In the genomic region with DNA sequence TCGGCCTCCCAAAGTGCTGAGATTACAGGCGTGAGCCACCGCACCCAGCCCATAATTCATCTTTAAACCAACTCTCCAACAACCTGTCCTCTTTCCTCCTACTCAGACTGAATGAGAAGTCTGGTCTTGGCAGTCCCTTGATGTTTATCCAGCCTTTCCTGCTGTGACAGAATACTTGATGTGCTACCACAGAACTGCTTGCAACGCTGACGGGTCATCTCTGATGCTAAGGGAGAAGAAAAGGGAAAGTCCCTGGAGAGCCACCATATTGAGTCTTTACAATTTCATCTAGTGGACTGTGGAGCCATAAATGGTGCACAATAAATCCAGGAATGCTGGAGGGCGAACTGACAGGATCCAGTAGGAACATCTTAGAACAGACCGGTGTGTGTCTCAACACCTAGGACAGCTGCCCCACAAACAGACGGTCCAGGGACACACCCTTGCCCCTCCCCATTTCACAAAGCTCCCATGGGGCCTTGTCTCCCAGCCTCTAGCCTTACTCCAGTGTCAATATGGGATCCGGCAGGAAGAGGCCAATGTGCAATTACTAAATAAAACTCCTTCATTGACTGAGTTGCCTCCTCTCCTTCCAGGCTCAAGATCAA, we compare ENCODE assay signal across 22 cellular contexts. TPM values are rescaled to one million over a fixed set of nuclear protein-coding genes. Genes with fewer than 3 reads are reported as not detected.
A peak's percentile ranks its signal among the peaks of the same experiment; 100 is the strongest.
DNase-seq lines count a peak whose midpoint lies in the region; ATAC-seq lines count a peak whose summit lies in the region.
"Had no signal": no experiment of that assay in that cellular context is flagged by ENCODE, and none has a peak within 500 bp of the region (broad histone marks: within the 10 kb centered on the region; RNA-seq: fewer than 3 reads in every experiment).

No MANE protein-coding gene starts in this region.

- no peaks in the 10 kb centered on the region for H3K27me3 Mint-ChIP-seq in activated naive CD8-positive, alpha-beta T cell
- no peaks in the 10 kb centered on the region for H3K27me3 Mint-ChIP-seq in activated naive CD8-positive, alpha-beta T cell treated with anti-CD3 and anti-CD28 coated beads for 36 hours
- peaks cover 9 to 21% (median 14%) of the 10 kb centered on the region in 3 donors for H3K27me3 Mint-ChIP-seq in immature natural killer cell (ENCODE audit: low read depth in 3 of 3)
- H3K27me3 Mint-ChIP-seq in activated CD4-positive, alpha-beta memory T cell treated with anti-CD3 and anti-CD28 coated beads for 36 hours: no peaks in the 10 kb centered on the region

- POLR2A ChIA-PET in activated CD4-positive, alpha-beta memory T cell treated with anti-CD3 and anti-CD28 coated beads for 36 hours (lab: Charles Lee): no interaction called here

- peaks cover 6% of the 10 kb centered on the region for H3K36me3 Mint-ChIP-seq in activated naive CD8-positive, alpha-beta T cell
- peaks cover 45% of the 10 kb centered on the region for H3K36me3 Mint-ChIP-seq in activated naive CD8-positive, alpha-beta T cell treated with anti-CD3 and anti-CD28 coated beads for 36 hours
- peaks cover 0 to 5% (median 0%) of the 10 kb centered on the region in 3 donors for H3K36me3 Mint-ChIP-seq in immature natural killer cell
- H3K36me3 Mint-ChIP-seq in stimulated activated effector memory CD8-positive, alpha-beta T cell treated with anti-CD3 and anti-CD28 coated beads, Interleukin-12 subunit alpha, Interleukin-12 subunit beta, amount 100 ng/mL, for 72 hours: peaks cover 5% of the 10 kb centered on the region
- H3K36me3 Mint-ChIP-seq in activated CD4-positive, alpha-beta memory T cell treated with anti-CD3 and anti-CD28 coated beads for 36 hours: peaks cover 15% of the 10 kb centered on the region

- no peak overlapping the region for H3K4me3 Mint-ChIP-seq in activated naive CD8-positive, alpha-beta T cell
- no peak overlapping the region for H3K4me3 Mint-ChIP-seq in activated naive CD8-positive, alpha-beta T cell treated with anti-CD3 and anti-CD28 coated beads for 36 hours
- peak overlapping the region in 4 of 5 donors; percentile 23 to 71 (median 38) for H3K4me3 Mint-ChIP-seq in immature natural killer cell
- H3K4me3 Mint-ChIP-seq in stimulated activated effector memory CD8-positive, alpha-beta T cell treated with anti-CD3 and anti-CD28 coated beads, Interleukin-12 subunit alpha, Interleukin-12 subunit beta, amount 100 ng/mL, for 72 hours: no peak overlapping the region
- H3K4me3 Mint-ChIP-seq in activated CD4-positive, alpha-beta memory T cell treated with anti-CD3 and anti-CD28 coated beads for 36 hours: no peak overlapping the region
- H3K4me3 Mint-ChIP-seq: neural crest cell had no signal

- H3K9me3 Mint-ChIP-seq in activated naive CD8-positive, alpha-beta T cell (ENCODE audit: low read depth): peaks cover 4% of the 10 kb centered on the region
- H3K9me3 Mint-ChIP-seq in activated naive CD8-positive, alpha-beta T cell treated with anti-CD3 and anti-CD28 coated beads for 36 hours: peaks cover 11% of the 10 kb centered on the region
- no peaks in the 10 kb centered on the region for H3K9me3 Mint-ChIP-seq in immature natural killer cell
- no peaks in the 10 kb centered on the region for H3K9me3 Mint-ChIP-seq in stimulated activated effector memory CD8-positive, alpha-beta T cell treated with anti-CD3 and anti-CD28 coated beads, Interleukin-12 subunit alpha, Interleukin-12 subunit beta, amount 100 ng/mL, for 72 hours
- peaks cover 2% of the 10 kb centered on the region for H3K9me3 Mint-ChIP-seq in activated CD4-positive, alpha-beta memory T cell treated with anti-CD3 and anti-CD28 coated beads for 36 hours
- H3K9me3 Mint-ChIP-seq: neural crest cell had no signal

- peaks cover 73% of the 10 kb centered on the region for H3K4me1 Mint-ChIP-seq in activated naive CD8-positive, alpha-beta T cell (ENCODE audit: low read depth)
- peaks cover 61% of the 10 kb centered on the region for H3K4me1 Mint-ChIP-seq in activated naive CD8-positive, alpha-beta T cell treated with anti-CD3 and anti-CD28 coated beads for 36 hours
- H3K4me1 Mint-ChIP-seq in immature natural killer cell: peaks cover 94 to 100% of the 10 kb centered on the region in 2 donors
- peaks cover 74% of the 10 kb centered on the region for H3K4me1 Mint-ChIP-seq in stimulated activated effector memory CD8-positive, alpha-beta T cell treated with anti-CD3 and anti-CD28 coated beads, Interleukin-12 subunit alpha, Interleukin-12 subunit beta, amount 100 ng/mL, for 72 hours
- H3K4me1 Mint-ChIP-seq in activated CD4-positive, alpha-beta memory T cell treated with anti-CD3 and anti-CD28 coated beads for 36 hours (ENCODE audit: low read depth): peaks cover 75% of the 10 kb centered on the region

- DNase-seq in activated naive CD8-positive, alpha-beta T cell treated with anti-CD3 and anti-CD28 coated beads for 36 hours: no peak
- DNase-seq in NCI-H69 (lab: John Stamatoyannopoulos, UW) (peak; percentile 80), immature natural killer cell (no peak), Right ventricle myocardium inferior (ENCODE audit: missing footprints) (no peak)
- no peak for DNase-seq in stimulated activated effector memory CD8-positive, alpha-beta T cell treated with anti-CD3 and anti-CD28 coated beads, Interleukin-12 subunit alpha, Interleukin-12 subunit beta, amount 100 ng/mL, for 72 hours (ENCODE audit: low spot score in 2 of 2)
- no peak for DNase-seq in activated CD4-positive, alpha-beta memory T cell treated with anti-CD3 and anti-CD28 coated beads for 36 hours
- DNase-seq: activated CD4-positive, alpha-beta T cell treated with anti-CD3 and anti-CD28 coated beads, Interleukin-2, amount 50 U/mL, for 48 hours; activated naive CD4-positive, alpha-beta T cell treated with anti-CD3 and anti-CD28 coated beads, Interleukin-2, amount 50 U/mL, for 16 hours; cerebellar nuclear complex; DMS153; effector CD4-positive, alpha-beta T cell; KBM-7; left cardiac atrium; NCI-H1694; PC-3; SJCRH30; stimulated activated CD4-positive, alpha-beta T cell treated with anti-CD3 and anti-CD28 coated beads, Interleukin-12 subunit alpha, Interleukin-12 subunit beta, amount 100 ng/mL, for 4 hours; substantia nigra; T-helper 2 cell had no signal

- ATAC-seq in stimulated activated effector memory CD8-positive, alpha-beta T cell treated with anti-CD3 and anti-CD28 coated beads, Interleukin-12 subunit alpha, Interleukin-12 subunit beta, amount 100 ng/mL, for 72 hours: no peak
- ATAC-seq in Right ventricle myocardium inferior (no peak), HG02623 (IDR thresholded peaks at IDR 0.05; ENCODE audit: unreplicated experiment) (no peak)
- ATAC-seq: left cardiac atrium, PC-3 had no signal

- CTCF ChIA-PET in activated CD4-positive, alpha-beta memory T cell treated with anti-CD3 and anti-CD28 coated beads for 36 hours (lab: Charles Lee): no interaction called here

- peak overlapping the region; percentile 16 for H3K27ac Mint-ChIP-seq in activated naive CD8-positive, alpha-beta T cell
- H3K27ac Mint-ChIP-seq in activated naive CD8-positive, alpha-beta T cell treated with anti-CD3 and anti-CD28 coated beads for 36 hours: no peak overlapping the region
- H3K27ac Mint-ChIP-seq in immature natural killer cell: peak overlapping the region; percentile 55 to 84 (median 73)
- peak overlapping the region; percentile 37 for H3K27ac Mint-ChIP-seq in stimulated activated effector memory CD8-positive, alpha-beta T cell treated with anti-CD3 and anti-CD28 coated beads, Interleukin-12 subunit alpha, Interleukin-12 subunit beta, amount 100 ng/mL, for 72 hours
- no peak overlapping the region for H3K27ac Mint-ChIP-seq in activated CD4-positive, alpha-beta memory T cell treated with anti-CD3 and anti-CD28 coated beads for 36 hours

- intact Hi-C loops in Right ventricle myocardium inferior (cut with DNase I): loop anchor here (2.0 kb wide), 1 partner anchor 15 kb away; no protein-coding TSS in a partner anchor
- intact Hi-C loops in activated CD4-positive, alpha-beta memory T cell treated with anti-CD3 and anti-CD28 coated beads for 36 hours (cut with micrococcal nuclease): no loop called here

RNA-seq across cellular contexts. Expression of gene JAK1, which starts 30.7 kb away (rescaled TPM):
- total RNA-seq in activated naive CD8-positive, alpha-beta T cell treated with anti-CD3 and anti-CD28 coated beads for 36 hours: 10 to 100 TPM; 85.6 to 88.0 TPM
- 100 to 1,000 TPM; 265 to 734 (median 416) TPM for polyA plus RNA-seq in immature natural killer cell
- total RNA-seq in Right ventricle myocardium inferior: 87.3 TPM
- total RNA-seq in activated CD4-positive, alpha-beta memory T cell treated with anti-CD3 and anti-CD28 coated beads for 36 hours: 100 to 1,000 TPM; 115 to 128 TPM

Comparison
In these comparisons a context has a peak if more than half of its experiments do, and no peak if none do; other contexts are left out.
1. H3K27ac Mint-ChIP-seq: peak in activated naive CD8-positive, alpha-beta T cell (single experiment), immature natural killer cell (6 of 6) and stimulated activated effector memory CD8-positive, alpha-beta T cell treated with anti-CD3 and anti-CD28 coated beads, Interleukin-12 subunit alpha, Interleukin-12 subunit beta, amount 100 ng/mL, for 72 hours (single experiment); none in activated naive CD8-positive, alpha-beta T cell treated with anti-CD3 and anti-CD28 coated beads for 36 hours (single experiment) and activated CD4-positive, alpha-beta memory T cell treated with anti-CD3 and anti-CD28 coated beads for 36 hours (single experiment).
2. H3K4me3 Mint-ChIP-seq: peak in immature natural killer cell (4 of 5); none in activated naive CD8-positive, alpha-beta T cell (single experiment), activated naive CD8-positive, alpha-beta T cell treated with anti-CD3 and anti-CD28 coated beads for 36 hours (single experiment), stimulated activated effector memory CD8-positive, alpha-beta T cell treated with anti-CD3 and anti-CD28 coated beads, Interleukin-12 subunit alpha, Interleukin-12 subunit beta, amount 100 ng/mL, for 72 hours (single experiment) and activated CD4-positive, alpha-beta memory T cell treated with anti-CD3 and anti-CD28 coated beads for 36 hours (single experiment).